Comparison of ENCODE assay signal across 1 cellular context in the genomic region with DNA sequence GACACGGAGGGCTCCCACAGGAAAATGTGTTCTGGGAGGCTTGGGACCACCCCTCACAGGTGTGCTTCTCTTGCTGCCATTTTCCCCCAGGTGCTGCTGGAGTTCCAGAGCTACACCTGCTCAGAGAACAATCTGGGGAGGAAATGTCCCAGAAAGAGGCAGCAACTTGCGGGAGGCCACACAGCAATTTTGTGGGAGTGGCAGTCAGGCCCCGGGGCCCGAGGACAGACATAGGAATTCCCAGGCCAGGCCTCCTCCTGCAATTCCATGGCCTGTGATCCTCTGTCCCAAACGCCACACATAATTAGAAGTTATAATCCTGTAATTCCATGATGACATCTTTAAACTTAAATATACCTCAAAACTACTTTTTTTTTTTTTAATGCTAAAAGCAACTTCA.
TF ChIP-seq lines count a peak whose summit lies in the region.

No MANE protein-coding gene starts in this region.

TF ChIP-seq in HepG2, 621 proteins besides CTCF, POLR2A, EP300 and RAD21:
- peak; percentile 46; the same call in 1 of the 2 replicates for TF ChIP-seq ZMYM3 (CRISPR knock-in tag; IDR thresholded peaks at IDR 0.05)
- 0 out of 2 replicates have a peak, but pooled peaks have one; percentile 15 for TF ChIP-seq ZNF687 (CRISPR knock-in tag; IDR thresholded peaks at IDR 0.05)
- TF ChIP-seq HDAC1 (CRISPR knock-in tag; IDR thresholded peaks at IDR 0.05): no peak
- TF ChIP-seq ZNF768 (CRISPR knock-in tag; IDR thresholded peaks at IDR 0.05): peak; percentile 98
- TF ChIP-seq, protein P1, sequence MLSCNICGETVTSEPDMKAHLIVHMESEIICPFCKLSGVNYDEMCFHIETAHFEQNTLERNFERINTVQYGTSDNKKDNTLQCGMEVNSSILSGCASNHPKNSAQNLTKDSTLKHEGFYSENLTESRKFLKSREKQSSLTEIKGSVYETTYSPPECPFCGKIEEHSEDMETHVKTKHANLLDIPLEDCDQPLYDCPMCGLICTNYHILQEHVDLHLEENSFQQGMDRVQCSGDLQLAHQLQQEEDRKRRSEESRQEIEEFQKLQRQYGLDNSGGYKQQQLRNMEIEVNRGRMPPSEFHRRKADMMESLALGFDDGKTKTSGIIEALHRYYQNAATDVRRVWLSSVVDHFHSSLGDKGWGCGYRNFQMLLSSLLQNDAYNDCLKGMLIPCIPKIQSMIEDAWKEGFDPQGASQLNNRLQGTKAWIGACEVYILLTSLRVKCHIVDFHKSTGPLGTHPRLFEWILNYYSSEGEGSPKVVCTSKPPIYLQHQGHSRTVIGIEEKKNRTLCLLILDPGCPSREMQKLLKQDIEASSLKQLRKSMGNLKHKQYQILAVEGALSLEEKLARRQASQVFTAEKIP (CRISPR knock-in tag; IDR thresholded peaks at IDR 0.05; ENCODE audit: borderline replicate concordance): no peak
- TF ChIP-seq PHF21A (CRISPR knock-in tag; IDR thresholded peaks at IDR 0.05): no peak
TF ChIP-seq in HepG2: peak in this region for 3.
